In the genomic region with DNA sequence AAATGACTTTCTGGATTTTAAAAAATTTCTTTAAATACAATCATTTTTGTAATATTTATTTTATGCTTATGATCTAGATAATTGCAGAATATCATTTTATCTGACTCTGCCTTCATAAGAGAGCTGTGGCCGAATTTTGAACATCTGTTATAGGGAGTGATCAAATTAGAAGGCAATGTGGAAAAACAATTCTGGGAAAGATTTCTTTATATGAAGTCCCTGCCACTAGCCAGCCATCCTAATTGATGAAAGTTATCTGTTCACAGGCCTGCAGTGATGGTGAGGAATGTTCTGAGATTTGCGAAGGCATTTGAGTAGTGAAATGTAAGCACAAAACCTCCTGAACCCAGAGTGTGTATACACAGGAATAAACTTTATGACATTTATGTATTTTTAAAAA, we compare ENCODE assay signal across 25 cellular contexts.
"Had no signal": no experiment of that assay in that cellular context is flagged by ENCODE, and none has a peak within 500 bp of the region (broad histone marks: within the 10 kb centered on the region; RNA-seq: fewer than 3 reads in every experiment).

No MANE protein-coding gene starts in this region.

- H3K9me3 ChIP-seq: esophagus squamous epithelium, gastrocnemius medialis, heart right ventricle, left lung, lower lobe of right lung, mucosa of descending colon had no signal

- H3K4me3 ChIP-seq: esophagus squamous epithelium, gastrocnemius medialis, heart right ventricle, left lung, lower lobe of right lung, mucosa of descending colon had no signal

- H3K27me3 ChIP-seq: esophagus squamous epithelium, gastrocnemius medialis, left lung had no signal

- H3K27ac ChIP-seq: epithelial cell of prostate, esophagus squamous epithelium, gastrocnemius medialis, heart right ventricle, left lung, lower lobe of right lung had no signal

- FAIRE-seq: islet of Langerhans, keratinocyte had no signal

- H3K36me3 ChIP-seq: esophagus squamous epithelium, gastrocnemius medialis had no signal

- ATAC-seq: effector memory CD8-positive, alpha-beta T cell; esophagus mucosa; gastrocnemius medialis; heart right ventricle; left cardiac atrium; left lung; left ventricle myocardium superior; lower lobe of right lung; mucosa of descending colon; naive thymus-derived CD8-positive, alpha-beta T cell had no signal

- H3K4me1 ChIP-seq: esophagus squamous epithelium, gastrocnemius medialis, heart right ventricle, left lung, lower lobe of right lung had no signal

- DNase-seq: cortex of kidney; effector CD8-positive, alpha-beta T cell; effector memory CD8-positive, alpha-beta T cell; endodermal cell; erythroblast; esophagus squamous epithelium; foreskin fibroblast; foreskin melanocyte; gastrocnemius medialis; glutamatergic neuron; head of caudate nucleus; heart right ventricle; hippocampal formation; left cardiac atrium; left lung; left ventricle myocardium superior; lower lobe of right lung; mesenchymal stem cell; mucosa of descending colon; naive B cell; naive thymus-derived CD8-positive, alpha-beta T cell had no signal
